Comparison of ENCODE assay signal across 8 cellular contexts in the genomic region with DNA sequence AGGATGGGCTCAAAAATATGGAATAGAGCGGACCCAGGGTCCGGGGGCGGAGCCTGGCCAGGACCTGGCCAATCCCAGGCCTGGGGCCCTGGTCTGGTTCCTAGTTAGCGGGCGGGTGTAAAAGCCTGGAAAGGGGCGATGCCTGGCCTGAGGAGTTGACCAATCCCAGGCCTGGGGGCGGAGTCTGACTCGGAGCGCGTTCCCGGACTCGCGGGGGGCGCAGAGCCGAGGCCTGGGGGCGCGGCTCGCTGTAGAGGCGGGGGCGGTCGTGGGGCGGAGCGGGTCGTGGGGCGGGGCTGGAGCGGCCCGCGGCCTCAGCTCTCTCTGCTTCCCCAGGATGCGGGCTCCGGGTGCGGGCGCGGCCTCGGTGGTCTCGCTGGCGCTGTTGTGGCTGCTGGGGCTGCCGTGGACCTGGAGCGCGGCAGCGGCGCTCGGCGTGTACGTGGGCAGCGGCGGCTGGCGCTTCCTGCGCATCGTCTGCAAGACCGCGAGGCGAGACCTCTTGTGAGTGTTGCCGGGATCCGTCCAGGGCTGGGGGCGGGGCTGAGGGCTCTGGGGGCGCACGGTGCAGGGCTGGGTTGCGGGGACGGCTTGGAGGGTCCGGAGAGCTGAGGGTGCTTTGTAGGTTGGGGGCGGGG. TPM values are rescaled to one million over a fixed set of nuclear protein-coding genes. Genes with fewer than 3 reads are reported as not detected.
A peak's percentile ranks its signal among the peaks of the same experiment; 100 is the strongest.
DNase-seq lines count a peak whose midpoint lies in the region; ATAC-seq and TF ChIP-seq lines count a peak whose summit lies in the region.

A gene (plus strand): TSS at position 321 of the 638 bp plus-strand sequence. CDS start 17 bp downstream, at position 338.

- no peaks in the 10 kb centered on the region for H3K27me3 Mint-ChIP-seq in activated CD8-positive, alpha-beta T cell treated with anti-CD3 and anti-CD28 coated beads for 36 hours

- H3K4me1 ChIP-seq in lower lobe of right lung = peaks cover 42% of the 10 kb centered on the region

- H3K4me1 Mint-ChIP-seq in activated CD8-positive, alpha-beta T cell treated with anti-CD3 and anti-CD28 coated beads for 36 hours (ENCODE audit: low read depth) = peaks cover 31% of the 10 kb centered on the region

- CTCF ChIA-PET in activated CD8-positive, alpha-beta T cell treated with anti-CD3 and anti-CD28 coated beads for 36 hours (lab: Charles Lee) = interaction anchor here (1.0 to 1.7 kb wide), 4 partner anchors 22 to 79 kb away, joined by 4 to 5 read pairs (median 4); a partner anchor contains a TSS

- peak within 1 kb of the TSS; percentile 94 for H3K27ac Mint-ChIP-seq in activated CD8-positive, alpha-beta T cell treated with anti-CD3 and anti-CD28 coated beads for 36 hours

- H3K27ac ChIP-seq in C4-2B = peak within 1 kb of the TSS; percentile 55
- H3K27ac ChIP-seq in lower lobe of right lung = peak within 1 kb of the TSS; percentile 84

- H3K9me3 ChIP-seq in lower lobe of right lung = no peaks in the 10 kb centered on the region

- H3K36me3 ChIP-seq in lower lobe of right lung = no peaks in the 10 kb centered on the region

- intact Hi-C loops in activated CD8-positive, alpha-beta T cell treated with anti-CD3 and anti-CD28 coated beads for 36 hours (cut with micrococcal nuclease) = no loop called here
- intact Hi-C loops in lower lobe of right lung (cut with DNase I) = no loop called here

- H3K9me3 Mint-ChIP-seq in activated CD8-positive, alpha-beta T cell treated with anti-CD3 and anti-CD28 coated beads for 36 hours = no peaks in the 10 kb centered on the region

- ATAC-seq in GM19372 (IDR thresholded peaks at IDR 0.05; ENCODE audit: low read depth, unreplicated experiment) (peak; percentile 79), HG03521 (IDR thresholded peaks at IDR 0.05; ENCODE audit: unreplicated experiment) (peak; percentile 74), lower lobe of right lung (peak; percentile 94 to 95)
- ATAC-seq in activated CD8-positive, alpha-beta T cell treated with anti-CD3 and anti-CD28 coated beads for 36 hours = peak; percentile 89

- no peak for TF ChIP-seq CTCF in C4-2B (conservative IDR thresholded peaks at IDR 0.05)
- no peak for TF ChIP-seq CTCF in activated CD8-positive, alpha-beta T cell treated with anti-CD3 and anti-CD28 coated beads for 36 hours (IDR thresholded peaks at IDR 0.05)
- no peak for TF ChIP-seq CTCF in lower lobe of right lung (IDR thresholded peaks at IDR 0.05)

- H3K4me3 ChIP-seq in lower lobe of right lung = peak within 1 kb of the TSS; percentile 79

- peak within 1 kb of the TSS; percentile 92 for H3K4me3 Mint-ChIP-seq in activated CD8-positive, alpha-beta T cell treated with anti-CD3 and anti-CD28 coated beads for 36 hours

- DNase-seq in NCI-H774 (lab: John Stamatoyannopoulos, UW) = peak; percentile 96
- peak; percentile 95 for DNase-seq in activated CD8-positive, alpha-beta T cell treated with anti-CD3 and anti-CD28 coated beads for 36 hours
- DNase-seq in effector CD4-positive, alpha-beta T cell = peak; percentile 85
- peak; percentile 99 for DNase-seq in lower lobe of right lung
- peak; percentile 77 to 88 for DNase-seq in stimulated activated CD4-positive, alpha-beta T cell treated with anti-CD3 and anti-CD28 coated beads, Interleukin-4, amount 100 ng/mL, for 48 hours (ENCODE audit: low read depth in 2 of 2)

- H3K27me3 ChIP-seq in lower lobe of right lung (ENCODE audit: low read depth) = no peaks in the 10 kb centered on the region

- POLR2A ChIA-PET in activated CD8-positive, alpha-beta T cell treated with anti-CD3 and anti-CD28 coated beads for 36 hours (lab: Charles Lee) = interaction anchor here (0.7 to 1.4 kb wide), 2 partner anchors 79 to 179 kb away, joined by 3 read pairs; no protein-coding TSS in a partner anchor

- no peaks in the 10 kb centered on the region for H3K36me3 Mint-ChIP-seq in activated CD8-positive, alpha-beta T cell treated with anti-CD3 and anti-CD28 coated beads for 36 hours (ENCODE audit: low read depth)

RNA-seq across cellular contexts. Expression of the gene that starts here (rescaled TPM):
- 1 to 10 TPM; 3.5 to 3.6 TPM for total RNA-seq in activated CD8-positive, alpha-beta T cell treated with anti-CD3 and anti-CD28 coated beads for 36 hours
- total RNA-seq in lower lobe of right lung = 27.0 TPM

Comparison
In these comparisons a context has a peak if more than half of its experiments do, and no peak if none do; other contexts are left out.
1. Peak in every context shown above with its lines: DNase-seq, ATAC-seq, H3K4me3 ChIP-seq and H3K27ac ChIP-seq.